Comparison of ENCODE assay signal across 8 cellular contexts in genomic region chr14:39432179-39432618, GRCh38. TPM values are rescaled to one million over a fixed set of nuclear protein-coding genes. Genes with fewer than 3 reads are reported as not detected.
DNase-seq lines count a peak whose midpoint lies in the region; ATAC-seq and TF ChIP-seq lines count a peak whose summit lies in the region.

TSS of gene FBXO33 (minus strand) at chr14:39432433. CDS start at chr14:39432162, 271 bp downstream.

- no peak for TF ChIP-seq CTCF in Calu3 (IDR thresholded peaks at IDR 0.05; ENCODE audit: unreplicated experiment)
- TF ChIP-seq CTCF in IMR-90 (conservative IDR thresholded peaks at IDR 0.05; ENCODE audit: low read depth, low read length): no peak
- TF ChIP-seq CTCF in OCI-LY7 (conservative IDR thresholded peaks at IDR 0.05; ENCODE audit: low read length): no peak
- no peak for TF ChIP-seq CTCF in epithelial cell of esophagus (IDR thresholded peaks at IDR 0.05; ENCODE audit: insufficient read depth, low read depth, low read length, missing control alignments)

- H3K27me3 ChIP-seq in IMR-90 (ENCODE audit: control insufficient read depth, insufficient read depth, low read length) (no peaks in the 10 kb centered on the region), mononuclear cell (ENCODE audit: insufficient read depth, low read length) (no peaks in the 10 kb centered on the region)

- no peaks in the 10 kb centered on the region for H3K9me3 Mint-ChIP-seq in Calu3 (ENCODE audit: low read depth, unreplicated experiment)

- H2BK120ac ChIP-seq in IMR-90 (ENCODE audit: low read depth, low read length): peak within 1 kb of the TSS; percentile 100

- peak within 1 kb of the TSS; percentile 93 for H2AK9ac ChIP-seq in IMR-90 (replicated peaks; ENCODE audit: low read depth, low read length, poor library complexity)

- peak within 1 kb of the TSS; percentile 99 for H3K4ac ChIP-seq in IMR-90 (ENCODE audit: low read depth, low read length)

- 0% methylated on average over 11 of the region's 47 CpGs; no CpG with 5 or more reads in 1 of the 2 experiments for WGBS in IMR-90 (ENCODE audit: extremely low coverage in 2 of 2, insufficient read length in 1 of 2), 2 experiments

- H3K9me3 ChIP-seq in IMR-90 (ENCODE audit: control insufficient read depth, insufficient read depth, low read length): no peaks in the 10 kb centered on the region
- no peaks in the 10 kb centered on the region for H3K9me3 ChIP-seq in OCI-LY7 (ENCODE audit: low read length)
- no peaks in the 10 kb centered on the region for H3K9me3 ChIP-seq in mononuclear cell (ENCODE audit: low read depth, low read length)

- H4K8ac ChIP-seq in IMR-90 (ENCODE audit: low read depth in 2 of 2, low read length in 2 of 2): peak within 1 kb of the TSS; percentile 66 to 97

- H3K79me2 ChIP-seq in OCI-LY7 (ENCODE audit: insufficient read depth, low read depth, low read length): peaks cover 51% of the 10 kb centered on the region

- H3K18ac ChIP-seq in IMR-90 (ENCODE audit: low read depth, low read length): peak within 1 kb of the TSS; percentile 99

- H3K23ac ChIP-seq in IMR-90 (ENCODE audit: low read depth, low read length): peak within 1 kb of the TSS; percentile 99

- CTCF ChIA-PET in Calu3 (lab: Charles Lee) (interaction anchor here (0.7 to 1.3 kb wide), 2 partner anchors 9 to 129 kb away, joined by 4 to 9 read pairs; no protein-coding TSS in a partner anchor), IMR-90 (lab: Yijun Ruan, JAX) (no interaction called here), OCI-LY7 (lab: Charles Lee; ENCODE audit: unreplicated experiment) (interaction anchor here (0.7 kb wide), 1 partner anchor 165 kb away, joined by 4 read pairs; no protein-coding TSS in a partner anchor)

- H4K91ac ChIP-seq in IMR-90 (ENCODE audit: insufficient read depth, low read depth, low read length): peak within 1 kb of the TSS; percentile 98

- peaks cover 18% of the 10 kb centered on the region; the same call in 1 of the 2 replicates for H4K20me1 ChIP-seq in IMR-90 (ENCODE audit: insufficient read depth, low read length)
- H4K20me1 ChIP-seq in OCI-LY7 (ENCODE audit: insufficient read depth, low read length): peaks cover 21% of the 10 kb centered on the region

- H2BK5ac ChIP-seq in IMR-90 (ENCODE audit: low read depth, low read length, poor library complexity, severe bottlenecking): peak within 1 kb of the TSS; percentile 99

- H2AFZ ChIP-seq in IMR-90 (replicated peaks; ENCODE audit: low read length, poor library complexity) (peak within 1 kb of the TSS; percentile 100), OCI-LY7 (ENCODE audit: low read length) (peak within 1 kb of the TSS; percentile 90)

- TF ChIP-seq POLR2A in IMR-90 (IDR thresholded peaks at IDR 0.05; ENCODE audit: low read depth, low read length): no peak

- DNase-seq in Calu3 (peak; percentile 96), IMR-90 (peak; percentile 96), OCI-LY7 (ENCODE audit: low spot score) (peak; percentile 96), activated T-cell treated with anti-CD3 and anti-CD28 coated beads for 24 hours (ENCODE audit: low read depth) (peak; percentile 93), epithelial cell of esophagus (ENCODE audit: low read depth) (peak; percentile 97)
- DNase-seq in stimulated activated CD8-positive, alpha-beta memory T cell treated with anti-CD3 and anti-CD28 coated beads, Interleukin-2, amount 100 ng/mL, for 48 hours (ENCODE audit: low read depth in 2 of 2): peak; percentile 87 to 93

- H2BK20ac ChIP-seq in IMR-90 (ENCODE audit: low read depth, low read length): peak within 1 kb of the TSS; percentile 99

- H3K36me3 ChIP-seq in IMR-90 (ENCODE audit: control insufficient read depth, insufficient read depth, low read length) (no peaks in the 10 kb centered on the region), OCI-LY7 (ENCODE audit: insufficient read depth, low read length) (no peaks in the 10 kb centered on the region)

- peak within 1 kb of the TSS; percentile 99 for H3K14ac ChIP-seq in IMR-90 (replicated peaks; ENCODE audit: low read depth, low read length)

- peak within 1 kb of the TSS; percentile 94 for H3K4me3 Mint-ChIP-seq in Calu3 (ENCODE audit: low read depth, unreplicated experiment)

- in situ Hi-C loops in IMR-90 (cut with MboI; ENCODE audit: low sequenced_read_pairs): no loop called here

- peak within 1 kb of the TSS; percentile 100; the same call in 2 of the 3 replicates for H2BK15ac ChIP-seq in IMR-90 (ENCODE audit: low read depth, low read length)

- intact Hi-C loops in Calu3 (cut with micrococcal nuclease; ENCODE audit: unreplicated experiment): loop anchor here (5.0 kb wide), 2 partner anchors 260 to 330 kb away; partner anchors contain the start of genes SEC23A and TRAPPC6B
- intact Hi-C loops in IMR-90 (cut with micrococcal nuclease): loop anchor here (5.0 kb wide), 2 partner anchors 165 to 260 kb away; partner anchors contain the start of gene TRAPPC6B
- intact Hi-C loops in OCI-LY7 (cut with micrococcal nuclease; ENCODE audit: unreplicated experiment): loop anchor here (1.0 to 5.0 kb wide), 4 partner anchors 165 to 329 kb away; partner anchors contain the start of genes MIA2, PNN and SEC23A

- POLR2A ChIA-PET in IMR-90 (lab: Charles Lee; ENCODE audit: unreplicated experiment) (interaction anchor here (1.0 kb wide), 1 partner anchor 271 kb away, joined by 3 read pairs; no protein-coding TSS in a partner anchor), OCI-LY7 (lab: Charles Lee) (interaction anchor here (0.6 to 4.7 kb wide), 8 partner anchors 9 to 1307 kb away, joined by 3 to 35 read pairs (median 7); partner anchors contain the start of genes GEMIN2 and SEC23A)

- ATAC-seq in GM21529 (IDR thresholded peaks at IDR 0.05; ENCODE audit: unreplicated experiment) (peak; percentile 80), IMR-90 (ENCODE audit: low read depth) (peak; percentile 90)

- H3K4me1 ChIP-seq in IMR-90 (ENCODE audit: control insufficient read depth, insufficient read depth, low read length) (0 out of 2 replicates have a peak, but pooled peaks cover 2% of the 10 kb centered on the region), OCI-LY7 (ENCODE audit: insufficient read depth, low read length, poor library complexity, severe bottlenecking) (peaks cover 33% of the 10 kb centered on the region), mononuclear cell (ENCODE audit: insufficient read depth, low read length) (peaks cover 42% of the 10 kb centered on the region)

- BruUV-seq in Calu3 (replicated peaks; lab: Mats Ljungman, UMichigan): no TSS peak
- no TSS peak for BruUV-seq in IMR-90 (replicated peaks; lab: Mats Ljungman, UMichigan)
- no TSS peak for BruUV-seq in OCI-LY7 (replicated peaks; lab: Mats Ljungman, UMichigan)

- H3K4me3 ChIP-seq in IMR-90 (ENCODE audit: insufficient read depth, low read depth, low read length) (peak within 1 kb of the TSS; percentile 86), OCI-LY7 (ENCODE audit: low read depth, low read length, poor library complexity, severe bottlenecking) (peak within 1 kb of the TSS; percentile 90), epithelial cell of esophagus (ENCODE audit: low read length) (peak within 1 kb of the TSS; percentile 85), mononuclear cell (ENCODE audit: low read length) (peak within 1 kb of the TSS; percentile 96)

- peak within 1 kb of the TSS; percentile 92 for H2AK5ac ChIP-seq in IMR-90 (ENCODE audit: low read depth, low read length)

- H3K9me1 ChIP-seq in IMR-90 (ENCODE audit: insufficient read depth, low read length): no peaks in the 10 kb centered on the region

- no peaks in the 10 kb centered on the region for H3K9me2 ChIP-seq in OCI-LY7 (ENCODE audit: insufficient read depth, low read length)

- no peaks in the 10 kb centered on the region for H3K27me3 Mint-ChIP-seq in Calu3 (ENCODE audit: unreplicated experiment)

- peak within 1 kb of the TSS; percentile 97 for H3K27ac ChIP-seq in IMR-90 (ENCODE audit: insufficient read depth, low read length)
- H3K27ac ChIP-seq in OCI-LY7 (ENCODE audit: low read depth, low read length, poor library complexity, severe bottlenecking): peak within 1 kb of the TSS; percentile 91

- peaks cover 18% of the 10 kb centered on the region for H3K4me1 Mint-ChIP-seq in Calu3 (ENCODE audit: low read depth, unreplicated experiment)

- no peak for TF ChIP-seq RAD21 in IMR-90 (IDR thresholded peaks at IDR 0.05; ENCODE audit: low read length)

- H3K79me1 ChIP-seq in IMR-90 (ENCODE audit: low read depth in 1 of 2, low read length in 2 of 2): peaks cover 10 to 27% of the 10 kb centered on the region in 2 experiments

- H3K4me2 ChIP-seq in IMR-90 (ENCODE audit: low read depth, low read length) (peak within 1 kb of the TSS; percentile 85), OCI-LY7 (ENCODE audit: low read length) (peak within 1 kb of the TSS; percentile 96)

- dilution Hi-C loops in IMR-90 (cut with HindIII; ENCODE audit: low sequenced_read_pairs, unreplicated experiment): no loop called here

- H3K27ac Mint-ChIP-seq in Calu3 (ENCODE audit: unreplicated experiment): peak within 1 kb of the TSS; percentile 100

- peak within 1 kb of the TSS; percentile 92 for H4K5ac ChIP-seq in IMR-90 (ENCODE audit: low read depth, low read length)

- peak within 1 kb of the TSS; percentile 99 for H3K9ac ChIP-seq in IMR-90 (ENCODE audit: low read depth, low read length)

- H3K56ac ChIP-seq in IMR-90 (ENCODE audit: extremely low read depth, insufficient read depth, low read length): peak within 1 kb of the TSS; percentile 100

- peaks cover 36% of the 10 kb centered on the region for H3K36me3 Mint-ChIP-seq in Calu3 (ENCODE audit: insufficient read depth, unreplicated experiment)

TF ChIP-seq in IMR-90, 13 proteins besides CTCF, POLR2A, EP300 and RAD21 (continues in another document):
- TF ChIP-seq FOS (IDR thresholded peaks at IDR 0.05; ENCODE audit: low read depth, low read length) (no peak), CEBPB (IDR thresholded peaks at IDR 0.05; ENCODE audit: low read depth, low read length) (no peak), RCOR1 (IDR thresholded peaks at IDR 0.05; ENCODE audit: insufficient replicate concordance, low read length) (no peak), NFE2L2 (IDR thresholded peaks at IDR 0.05; ENCODE audit: low read depth, low read length) (no peak), ELK1 (IDR thresholded peaks at IDR 0.05; ENCODE audit: borderline replicate concordance, low read depth, low read length) (no peak)

RNA-seq across cellular contexts. Expression of gene FBXO33, which starts in this region (rescaled TPM):
- total RNA-seq in Calu3 (2022): 8.6 and 9.1 TPM in 2 replicates
- total RNA-seq in IMR-90 (2012; rRNA removed): 10.0 and 16.1 TPM in 2 replicates
- polyA plus RNA-seq in IMR-90 (2012; rRNA removed): 6.1 and 7.6 TPM in 2 replicates
- 2.7 and 3.2 TPM in 2 replicates for polyA plus RNA-seq in IMR-90 (2012; cell fraction: cytosol; rRNA removed)
- polyA plus RNA-seq in IMR-90 (2012; cell fraction: nucleus; rRNA removed; ENCODE audit: low replicate concordance): 2.3 and 7.4 TPM in 2 replicates
- total RNA-seq in OCI-LY7 (2014; rRNA removed; shearing (Covaris generic)): 14.2 and 19.8 TPM in 2 replicates
- total RNA-seq in OCI-LY7 (2022): 16.6 and 17.4 TPM in 2 replicates
- total RNA-seq in mononuclear cell: 114 TPM

Comparison
In these comparisons a context has a peak if more than half of its experiments do, and no peak if none do; other contexts are left out.
1. Peak in every context shown above with its lines: DNase-seq, ATAC-seq, H3K4me3 ChIP-seq and H3K27ac ChIP-seq.